In the genomic region with DNA sequence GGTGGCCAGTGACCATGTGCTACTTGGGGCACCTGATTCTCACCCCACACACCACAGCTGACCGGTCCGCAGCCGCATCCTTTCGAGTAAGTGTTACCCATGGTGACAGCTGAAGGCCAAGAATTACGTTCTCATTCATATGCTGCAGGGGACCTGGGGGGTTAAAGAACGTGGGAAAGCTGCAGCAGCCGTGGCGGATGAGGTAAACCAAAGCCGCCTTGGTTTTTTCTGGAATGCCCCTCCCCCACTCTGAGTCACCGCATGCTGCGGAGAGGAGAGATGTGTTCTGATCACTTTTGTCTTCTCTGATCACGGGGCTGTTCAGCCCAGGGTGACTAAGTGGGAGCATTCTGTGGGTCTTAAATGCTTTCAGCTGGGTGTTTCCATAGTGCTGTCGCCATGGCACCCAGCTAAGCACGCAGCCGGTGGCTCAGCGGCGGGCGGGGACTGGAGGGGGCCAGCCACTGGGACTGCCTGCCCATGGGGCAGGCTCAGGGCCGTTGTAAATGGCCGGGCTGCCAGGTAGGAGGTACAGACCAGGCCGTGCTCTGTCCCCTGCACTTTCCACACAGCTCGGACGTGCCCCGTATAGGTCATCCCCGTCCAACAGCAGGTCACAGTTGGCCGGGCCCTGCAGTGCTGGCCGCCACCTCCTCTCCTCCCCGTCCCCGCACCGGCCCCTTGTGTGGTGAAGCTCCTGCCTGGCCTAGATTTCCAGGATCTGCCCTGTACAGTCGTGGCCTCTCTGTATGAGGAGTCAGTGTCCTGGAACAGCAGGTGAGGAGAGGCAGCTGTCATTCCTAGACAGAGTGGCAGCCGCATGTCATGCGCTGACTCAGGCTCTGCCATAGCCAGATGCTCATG, we compare ENCODE assay signal across 8 cellular contexts.
DNase-seq lines count a peak whose midpoint lies in the region; ATAC-seq and TF ChIP-seq lines count a peak whose summit lies in the region.

No MANE protein-coding gene starts in this region.

- no peak overlapping the region for H3K27ac Mint-ChIP-seq in naive B cell

- no peaks in the 10 kb centered on the region for H3K36me3 Mint-ChIP-seq in naive B cell

- no peak overlapping the region for H3K4me3 Mint-ChIP-seq in naive B cell

- ATAC-seq in naive B cell (ENCODE audit: low read depth in 2 of 2) (peak; percentile 64 to 73), HG02610 (IDR thresholded peaks at IDR 0.05; ENCODE audit: unreplicated experiment) (no peak)

- H3K27me3 Mint-ChIP-seq in naive B cell, result peaks cover 0 to 31% (median 21%) of the 10 kb centered on the region in 3 donors

- H3K9me3 Mint-ChIP-seq in naive B cell, result no peaks in the 10 kb centered on the region

- no peak for TF ChIP-seq CTCF in epithelial cell of proximal tubule (conservative IDR thresholded peaks at IDR 0.05; ENCODE audit: low read depth, low read length)

- peaks cover 0 to 2% (median 0%) of the 10 kb centered on the region in 3 donors for H3K4me1 Mint-ChIP-seq in naive B cell

- no peak overlapping the region for H3K4me3 ChIP-seq in epithelial cell of proximal tubule (ENCODE audit: low read depth, low read length)

- DNase-seq in A172 (ENCODE audit: low spot score), result peak; percentile 100
- DNase-seq in HK-2 (ENCODE audit: unreplicated experiment), result peak; percentile 99
- peak; percentile 81 for DNase-seq in NOMO-1 treated with DMSO at 0.1 percent for 48 hours (lab: John Stamatoyannopoulos, UW; ENCODE audit: unreplicated experiment)
- peak; percentile 75 for DNase-seq in activated T-cell treated with anti-CD3 and anti-CD28 coated beads for 48 hours (ENCODE audit: low read depth)
- DNase-seq in epithelial cell of proximal tubule (ENCODE audit: low read depth), result peak; percentile 98
- DNase-seq in naive B cell, result no peak
- peak; percentile 77 to 92 for DNase-seq in stimulated activated CD8-positive, alpha-beta memory T cell treated with anti-CD3 and anti-CD28 coated beads, Interleukin-7, amount 100 ng/mL, for 1 hour (ENCODE audit: low read depth in 2 of 2)
